In the genomic region with DNA sequence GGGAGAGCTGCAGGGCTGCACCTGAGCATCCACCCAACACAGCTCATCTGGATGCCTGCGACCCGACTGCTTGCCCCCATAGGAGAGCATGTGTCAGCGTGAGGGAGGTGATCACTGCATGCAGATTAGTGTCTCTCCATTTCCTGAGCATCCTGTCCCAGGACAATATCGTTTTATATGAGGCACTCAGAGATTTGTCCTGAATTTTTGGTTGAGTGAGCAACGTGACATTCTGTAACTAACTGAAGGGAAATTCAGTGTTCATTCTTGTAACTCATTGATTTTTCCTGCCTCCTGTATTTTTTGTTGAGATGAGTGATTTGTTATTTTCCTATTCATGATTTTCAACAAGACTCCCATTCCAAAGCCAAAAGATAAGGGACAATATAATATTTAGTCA, we compare ENCODE assay signal across 18 cellular contexts. TPM values are rescaled to one million over a fixed set of nuclear protein-coding genes. Genes with fewer than 3 reads are reported as not detected.
A peak's percentile ranks its signal among the peaks of the same experiment; 100 is the strongest.
DNase-seq lines count a peak whose midpoint lies in the region; ATAC-seq and TF ChIP-seq lines count a peak whose summit lies in the region.
"Had no signal": no experiment of that assay in that cellular context is flagged by ENCODE, and none has a peak within 500 bp of the region (broad histone marks: within the 10 kb centered on the region; RNA-seq: fewer than 3 reads in every experiment).

No MANE protein-coding gene starts in this region.

- peak; percentile 71 for DNase-seq in Caki2 (ENCODE audit: low read depth)
- peak; percentile 53 for DNase-seq in glomerular visceral epithelial cell (ENCODE audit: extremely low spot score)
- peak; percentile 75 for DNase-seq in renal cortical epithelial cell (ENCODE audit: low read depth)
- no peak for DNase-seq in upper lobe of right lung
- DNase-seq in A172 (ENCODE audit: low spot score): no peak
- DNase-seq in aorta: no peak
- DNase-seq: AML-193; BE2C; CD4-positive, alpha-beta T cell; CD8-positive, alpha-beta memory T cell; DMS153; DND-41; GOT3; H7; HCEC 1CT had no signal

- 88 to 89% methylated on average over 5 of the region's 5 CpGs for WGBS in aorta, 2 donors

- H3K27me3 Mint-ChIP-seq in nephron (ENCODE audit: low read depth): peaks cover 3% of the 10 kb centered on the region

- no peak overlapping the region for H3K4me3 ChIP-seq in upper lobe of right lung
- no peak overlapping the region for H3K4me3 ChIP-seq in aorta (ENCODE audit: low read length in 2 of 2)
- H3K4me3 ChIP-seq: BLaER1 treated with 17β-estradiol and CSF1 and Interleukin-3, amounts not matched to agents 10 nM and 100 nM had no signal

- H3K9me3 Mint-ChIP-seq in nephron: no peaks in the 10 kb centered on the region
- H3K9me3 Mint-ChIP-seq: CD4-positive, alpha-beta T cell; CD8-positive, alpha-beta memory T cell had no signal

- no peak overlapping the region for H3K4me3 Mint-ChIP-seq in nephron
- H3K4me3 Mint-ChIP-seq: CD14-positive monocyte; CD4-positive, alpha-beta T cell; CD8-positive, alpha-beta memory T cell had no signal

- H3K9me3 ChIP-seq in upper lobe of right lung (no peaks in the 10 kb centered on the region), aorta (ENCODE audit: control insufficient read depth, low read length) (no peaks in the 10 kb centered on the region)
- H3K9me3 ChIP-seq: BE2C; BLaER1 treated with 17β-estradiol and CSF1 and Interleukin-3, amounts not matched to agents 10 nM and 100 nM had no signal

- H3K4me1 ChIP-seq in upper lobe of right lung (no peaks in the 10 kb centered on the region), aorta (ENCODE audit: control insufficient read depth in 1 of 2, insufficient read depth in 2 of 2, low read length in 2 of 2) (no peaks in the 10 kb centered on the region)
- H3K4me1 ChIP-seq: BE2C; BLaER1 treated with 17β-estradiol and CSF1 and Interleukin-3, amounts not matched to agents 10 nM and 100 nM had no signal

- no peaks in the 10 kb centered on the region for H3K36me3 ChIP-seq in upper lobe of right lung
- H3K36me3 ChIP-seq in aorta (ENCODE audit: control insufficient read depth in 1 of 2, insufficient read depth in 2 of 2, low read length in 1 of 2): no peaks in the 10 kb centered on the region
- H3K36me3 ChIP-seq: BE2C; BLaER1 treated with 17β-estradiol and CSF1 and Interleukin-3, amounts not matched to agents 10 nM and 100 nM had no signal

- peak overlapping the region; percentile 35 to 94 (median 67) for H3K27ac Mint-ChIP-seq in nephron
- H3K27ac Mint-ChIP-seq: CD14-positive monocyte; CD4-positive, alpha-beta T cell had no signal

- ATAC-seq in upper lobe of right lung (no peak), aorta (ENCODE audit: low FRiP score) (no peak)

- H3K27ac ChIP-seq in upper lobe of right lung: no peak overlapping the region
- H3K27ac ChIP-seq in aorta (ENCODE audit: low read depth in 1 of 2, low read length in 2 of 2): no peak overlapping the region
- H3K27ac ChIP-seq: BLaER1 treated with 17β-estradiol and CSF1 and Interleukin-3, amounts not matched to agents 10 nM and 100 nM had no signal

- no peaks in the 10 kb centered on the region for H3K27me3 ChIP-seq in upper lobe of right lung
- no peaks in the 10 kb centered on the region for H3K27me3 ChIP-seq in aorta (ENCODE audit: control insufficient read depth in 1 of 2, insufficient read depth in 2 of 2, low read length in 1 of 2)
- H3K27me3 ChIP-seq: BE2C; BLaER1 treated with 17β-estradiol and CSF1 and Interleukin-3, amounts not matched to agents 10 nM and 100 nM had no signal

- H3K4me1 Mint-ChIP-seq in nephron: no peaks in the 10 kb centered on the region
- H3K4me1 Mint-ChIP-seq: CD14-positive monocyte; CD8-positive, alpha-beta memory T cell had no signal

- in situ Hi-C loops in Caki2 (cut with HindIII; ENCODE audit: low pct_unique_long_range_greater_than_20kb, low sequenced_read_pairs): no loop called here

- TF ChIP-seq CTCF in nephron (IDR thresholded peaks at IDR 0.05; ENCODE audit: unreplicated experiment in 3 of 3) (no peak), upper lobe of right lung (IDR thresholded peaks at IDR 0.05) (no peak)

- intact Hi-C loops in upper lobe of right lung (cut with DNase I) (no loop called here), aorta (cut with DNase I) (no loop called here)

- no peaks in the 10 kb centered on the region for H3K36me3 Mint-ChIP-seq in nephron (ENCODE audit: low read depth)
- H3K36me3 Mint-ChIP-seq: CD14-positive monocyte; CD8-positive, alpha-beta memory T cell had no signal

RNA-seq across cellular contexts. Expression of gene ANKRD34B, which starts 20.7 kb away (rescaled TPM):
- 3.3 and 3.4 TPM in 2 replicates for total RNA-seq in Caki2 (2014; rRNA removed; shearing (Covaris generic); ENCODE audit: low replicate concordance)
- 4.4 and 4.5 TPM in 2 replicates for total RNA-seq in renal cortical epithelial cell
- total RNA-seq in upper lobe of right lung: 0.35 TPM
- not detected in 2 replicates for total RNA-seq in A172 (2014; rRNA removed; shearing (Covaris generic))
- not detected for total RNA-seq in aorta
- under 1 TPM in 1 of 2 donors, not detected in 1; 0.25 TPM for polyA plus RNA-seq in aorta
- total RNA-seq: CD4-positive, alpha-beta T cell; CD8-positive, alpha-beta memory T cell had no signal
- polyA plus RNA-seq: CD8-positive, alpha-beta memory T cell had no signal

Comparison
In these comparisons a context has a peak if more than half of its experiments do, and no peak if none do; other contexts are left out.
1. DNase-seq: peak in Caki2 (single experiment), glomerular visceral epithelial cell (single experiment) and renal cortical epithelial cell (single experiment); none in upper lobe of right lung (single experiment), A172 (single experiment) and aorta (0 of 2).